In genomic region chr19:38634757-38635482, GRCh38 we compare ENCODE assay signal across 8 cellular contexts. TPM values are rescaled to one million over a fixed set of nuclear protein-coding genes. Genes with fewer than 3 reads are reported as not detected.
A peak's percentile ranks its signal among the peaks of the same experiment; 100 is the strongest.
DNase-seq lines count a peak whose midpoint lies in the region; ATAC-seq, FAIRE-seq and TF ChIP-seq lines count a peak whose summit lies in the region.

No MANE protein-coding gene starts in this region.

- peak; percentile 76 for TF ChIP-seq RAD21 in HCT116 (IDR thresholded peaks at IDR 0.05; ENCODE audit: low read depth)

- H3K4me2 ChIP-seq in HCT116 (ENCODE audit: low read length), result 0 out of 2 replicates have a peak overlapping the region, but pooled peaks have one; percentile 45

- DNase-seq in HCT116 (ENCODE audit: low read depth, low spot score), result no peak
- peak; percentile 61 for DNase-seq in RPMI8226
- peak; percentile 57 for DNase-seq in activated gamma-delta T cell treated with anti-CD3 and anti-CD28 coated beads, Interleukin-2, amount 50 U/mL, for 16 hours (ENCODE audit: low read depth)
- DNase-seq in foreskin fibroblast, result peak in 1 of 2 donors; percentile 82
- DNase-seq in pancreas, result peak in 5 of 6 donors; percentile 56 to 92 (median 82)
- peak; percentile 86 for DNase-seq in upper lobe of right lung

- H3K4me3 ChIP-seq in HCT116 (replicated peaks in 1 of 2; ENCODE audit: low read depth in 1 of 2, low read length in 2 of 2) (no peak overlapping the region), foreskin fibroblast (ENCODE audit: low read depth in 1 of 2, low read length in 2 of 2) (no peak overlapping the region), pancreas (no peak overlapping the region), upper lobe of right lung (no peak overlapping the region)

- RAD21 ChIA-PET in HCT116 (lab: Charles Lee; ENCODE audit: low non-redundant PET in 1 of 2, low total read pairs in 2 of 2, uncharacterized antibody in 2 of 2, unreplicated experiment in 2 of 2), result interaction anchor here (0.6 to 1.1 kb wide), 3 partner anchors 66 to 232 kb away, joined by 3 to 4 read pairs (median 4); partner anchors contain the start of gene FAM98C (in 1 of the 2)

- H3K27me3 ChIP-seq in HCT116 (ENCODE audit: insufficient read depth, low read length) (no peaks in the 10 kb centered on the region), pancreas (no peaks in the 10 kb centered on the region), upper lobe of right lung (no peaks in the 10 kb centered on the region)

- FAIRE-seq in pancreas (lab: Jason Lieb, UNC), result no peak

- H3K36me3 ChIP-seq in HCT116 (ENCODE audit: control insufficient read depth in 1 of 2, insufficient read depth in 2 of 2, low read length in 2 of 2) (peaks cover 16 to 28% of the 10 kb centered on the region in 2 experiments), pancreas (peaks cover 0 to 5% (median 0%) of the 10 kb centered on the region in 3 donors), upper lobe of right lung (peaks cover 36% of the 10 kb centered on the region)

- H3K4me1 ChIP-seq in HCT116 (ENCODE audit: control insufficient read depth in 1 of 2, insufficient read depth in 2 of 2, low read length in 2 of 2) (peaks cover 15 to 49% of the 10 kb centered on the region in 2 experiments), pancreas (no peaks in the 10 kb centered on the region), upper lobe of right lung (peaks cover 4% of the 10 kb centered on the region)

- H3K9me3 ChIP-seq in HCT116 (ENCODE audit: control insufficient read depth in 1 of 2, insufficient read depth in 1 of 2, low read depth in 1 of 2, low read length in 2 of 2) (no peaks in the 10 kb centered on the region), pancreas (no peaks in the 10 kb centered on the region), upper lobe of right lung (no peaks in the 10 kb centered on the region)

- intact Hi-C loops in HCT116 (cut with micrococcal nuclease), result loop anchor here (1.0 to 10.0 kb wide), 3 partner anchors 91 to 297 kb away; partner anchors contain the start of genes MRPS12 and SARS2
- intact Hi-C loops in pancreas (cut with DNase I), result loop anchor here in 1 of 3 donors (10.0 kb wide), 1 partner anchor 110 kb away; no protein-coding TSS in a partner anchor
- intact Hi-C loops in upper lobe of right lung (cut with DNase I), result no loop called here

- ATAC-seq in HCT116 (peak; percentile 50), pancreas (peak; percentile 72 to 89 (median 80)), upper lobe of right lung (peak; percentile 82), HG03354 (IDR thresholded peaks at IDR 0.05; ENCODE audit: poor library complexity, severe bottlenecking, unreplicated experiment) (no peak)

- TF ChIP-seq POLR2A in HCT116 (IDR thresholded peaks at IDR 0.05; ENCODE audit: borderline replicate concordance, extremely low read depth, insufficient read depth, insufficient read length), result no peak

- POLR2A ChIA-PET in HCT116 (lab: Charles Lee), result interaction anchor here (1.0 kb wide), 2 partner anchors 12 to 16 kb away, joined by 4 to 8 read pairs; partner anchors contain the start of genes ACTN4 and EIF3K

- TF ChIP-seq CTCF in C4-2B (conservative IDR thresholded peaks at IDR 0.05) (peak; percentile 97), HCT116 (IDR thresholded peaks at IDR 0.05 in 2 of 3, conservative IDR thresholded peaks at IDR 0.05 in 1 of 3; ENCODE audit: borderline replicate concordance in 1 of 3, insufficient read depth in 1 of 3, low read depth in 2 of 3, low read length in 2 of 3) (peak; percentile 72 to 95 (median 88)), foreskin fibroblast (IDR thresholded peaks at IDR 0.05; ENCODE audit: low read depth, low read length) (peak; percentile 88), pancreas (IDR thresholded peaks at IDR 0.05) (peak; percentile 92 to 95 (median 95)), upper lobe of right lung (IDR thresholded peaks at IDR 0.05) (peak; percentile 98)

- CTCF ChIA-PET in HCT116 (lab: Charles Lee), result interaction anchor here (0.9 to 3.2 kb wide), 17 partner anchors 10 to 295 kb away, joined by 3 to 28 read pairs (median 4); partner anchors contain the start of genes ACTN4, EIF3K, FAM98C and NFKBIB

- H3K9ac ChIP-seq in HCT116 (ENCODE audit: low read length), result no peak overlapping the region

- no TSS peak for BruUV-seq in HCT116 (replicated peaks; lab: Mats Ljungman, UMichigan)

- H2AFZ ChIP-seq in HCT116 (ENCODE audit: low read depth, low read length, poor library complexity, severe bottlenecking), result no peak overlapping the region

- H3K79me2 ChIP-seq in HCT116 (ENCODE audit: insufficient read depth, low read length), result peaks cover 11% of the 10 kb centered on the region; the same call in 1 of the 2 replicates

- 62 to 66% methylated on average over 17 of the region's 17 CpGs for WGBS in pancreas, 2 donors

- H4K20me1 ChIP-seq in HCT116 (ENCODE audit: insufficient read depth), result no peaks in the 10 kb centered on the region

- H3K9me2 ChIP-seq in HCT116 (ENCODE audit: insufficient read depth), result no peaks in the 10 kb centered on the region

- H3K27ac ChIP-seq in C4-2B (no peak overlapping the region), HCT116 (ENCODE audit: low read depth, low read length) (no peak overlapping the region; the same call in 1 of the 2 replicates), pancreas (no peak overlapping the region), upper lobe of right lung (peak overlapping the region; percentile 13)

TF ChIP-seq in HCT116, 20 proteins besides CTCF, POLR2A, EP300 and RAD21:
- TF ChIP-seq REST (IDR thresholded peaks at IDR 0.05; ENCODE audit: low read depth) (no peak), EZH2phosphoT487 (IDR thresholded peaks at IDR 0.05; ENCODE audit: borderline replicate concordance) (no peak), TCF7L2 (IDR thresholded peaks at IDR 0.05; ENCODE audit: borderline replicate concordance, extremely low read depth, insufficient read depth, insufficient read length) (no peak)

RNA-seq across cellular contexts. Expression of gene ACTN4, which starts 12.5 kb away (rescaled TPM):
- total RNA-seq in HCT116 (2021; ENCODE audit: unreplicated experiment), result 651 TPM
- polyA plus RNA-seq in HCT116 (2012), result 635 and 727 TPM in 2 replicates
- total RNA-seq in pancreas, result 100 to 1,000 TPM; 137 to 284 (median 189) TPM
- 100 to 1,000 TPM in 1 of 2 donors, 10 to 100 TPM in 1; 98.2 to 195 TPM for polyA plus RNA-seq in pancreas
- total RNA-seq in upper lobe of right lung, result 565 TPM

RNA-seq across cellular contexts. Expression of gene EIF3K, which starts 15.9 kb away (rescaled TPM):
- total RNA-seq in HCT116 (2021; ENCODE audit: unreplicated experiment) (313 TPM), pancreas (100 to 1,000 TPM in 5 of 6 donors, 10 to 100 TPM in 1; 93.5 to 140 (median 131) TPM), upper lobe of right lung (215 TPM)
- 474 and 485 TPM in 2 replicates for polyA plus RNA-seq in HCT116 (2012)
- polyA plus RNA-seq in pancreas, result 100 to 1,000 TPM; 107 to 162 TPM

RNA-seq across cellular contexts. Expression of gene MAP4K1, which starts 17.2 kb away (rescaled TPM):
- total RNA-seq in HCT116 (2021; ENCODE audit: unreplicated experiment), result 9.1 TPM
- 2.1 and 2.2 TPM in 2 replicates for polyA plus RNA-seq in HCT116 (2012)
- total RNA-seq in pancreas, result 1 to 10 TPM in 5 of 6 donors, under 1 TPM in 1; 0.79 to 3.8 (median 2.6) TPM
- 10 to 100 TPM in 1 of 2 donors, 1 to 10 TPM in 1; 2.6 to 43.4 TPM for polyA plus RNA-seq in pancreas
- total RNA-seq in upper lobe of right lung, result 12.1 TPM
